ENCODE assay signal across 18 cellular contexts in the genomic region with DNA sequence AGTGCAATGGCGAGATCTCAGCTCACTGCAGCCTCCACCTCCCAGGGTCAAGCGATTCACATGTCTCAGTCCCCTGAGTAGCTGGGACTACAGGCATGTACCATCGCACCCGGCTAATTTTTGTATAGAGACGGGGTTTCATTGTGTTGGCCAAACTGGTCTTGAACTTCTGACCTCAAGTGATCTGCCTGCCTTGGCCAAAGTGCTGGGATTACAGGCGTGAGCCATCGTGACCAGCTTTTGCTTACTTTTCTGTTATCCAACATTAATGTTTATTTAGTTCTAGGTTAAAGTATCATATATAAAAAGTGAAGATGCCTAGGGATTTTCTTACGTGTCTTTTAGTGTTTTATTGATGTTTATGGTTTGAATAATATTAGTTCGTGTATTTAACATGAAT. TPM values are rescaled to one million over a fixed set of nuclear protein-coding genes. Genes with fewer than 3 reads are reported as not detected.
DNase-seq lines count a peak whose midpoint lies in the region; ATAC-seq and TF ChIP-seq lines count a peak whose summit lies in the region.
"Had no signal": no experiment of that assay in that cellular context is flagged by ENCODE, and none has a peak within 500 bp of the region (broad histone marks: within the 10 kb centered on the region; RNA-seq: fewer than 3 reads in every experiment).

No MANE protein-coding gene starts in this region.

- no peaks in the 10 kb centered on the region for H3K9me3 Mint-ChIP-seq in chondrocyte (ENCODE audit: low read depth)
- H3K9me3 Mint-ChIP-seq: H9 had no signal

- H3K79me2 ChIP-seq in smooth muscle cell (ENCODE audit: low read depth) = peaks cover 67% of the 10 kb centered on the region

- no peaks in the 10 kb centered on the region for H3K36me3 Mint-ChIP-seq in chondrocyte (ENCODE audit: low read depth)

- H3K27ac Mint-ChIP-seq in chondrocyte (ENCODE audit: unreplicated experiment) = peak overlapping the region; percentile 59
- H3K27ac Mint-ChIP-seq: H9 had no signal

- no peaks in the 10 kb centered on the region for H4K20me1 ChIP-seq in smooth muscle cell (ENCODE audit: low read depth)

- H3K4me3 Mint-ChIP-seq in chondrocyte (ENCODE audit: unreplicated experiment) = no peak overlapping the region
- H3K4me3 Mint-ChIP-seq: H9 had no signal

- no peak overlapping the region for H2AFZ ChIP-seq in smooth muscle cell (ENCODE audit: low read depth)

- H3K4me3 ChIP-seq in MG63 (no peak overlapping the region), liver (ENCODE audit: low read depth in 1 of 3, low read length in 3 of 3) (no peak overlapping the region), smooth muscle cell (no peak overlapping the region)
- H3K4me3 ChIP-seq: K562 had no signal

- no peak for ATAC-seq in HG02852 (IDR thresholded peaks at IDR 0.05; ENCODE audit: unreplicated experiment)
- ATAC-seq: K562, Panc1, Right ventricle myocardium inferior had no signal

- WGBS in liver = 46% methylated on average over 9 of the region's 9 CpGs
- 88% methylated on average over 9 of the region's 9 CpGs for WGBS in smooth muscle cell (ENCODE audit: low lambda C conversion rate)

- H3K9ac ChIP-seq in liver (ENCODE audit: low read depth in 1 of 2, low read length in 2 of 2) (no peak overlapping the region), smooth muscle cell (ENCODE audit: low read depth) (no peak overlapping the region)
- H3K9ac ChIP-seq: SK-N-SH had no signal

- H3K4me1 ChIP-seq in liver (ENCODE audit: control insufficient read depth in 4 of 4, insufficient read depth in 4 of 4, low read length in 3 of 4) (peaks cover 6 to 26% (median 13%) of the 10 kb centered on the region in 4 donors), smooth muscle cell (ENCODE audit: low read depth) (peaks cover 5% of the 10 kb centered on the region)

- H3K4me2 ChIP-seq in smooth muscle cell = no peak overlapping the region
- H3K4me2 ChIP-seq: SK-N-SH had no signal

- TF ChIP-seq RAD21 in liver (IDR thresholded peaks at IDR 0.05) = peak; percentile 12 to 20

- H3K27ac ChIP-seq in liver (ENCODE audit: low read depth in 1 of 2, low read length in 2 of 2) (no peak overlapping the region), smooth muscle cell (ENCODE audit: low read depth) (peak overlapping the region; percentile 91)

- H3K27me3 Mint-ChIP-seq in chondrocyte (ENCODE audit: low read depth) = no peaks in the 10 kb centered on the region

- TF ChIP-seq CTCF in chondrocyte (IDR thresholded peaks at IDR 0.05) = no peak
- TF ChIP-seq CTCF in liver (IDR thresholded peaks at IDR 0.05; ENCODE audit: low read depth, low read length, missing input control) = no peak
- no peak for TF ChIP-seq CTCF in smooth muscle cell (IDR thresholded peaks at IDR 0.05; ENCODE audit: borderline replicate concordance, insufficient read depth, poor library complexity, severe bottlenecking)

- peaks cover 14% of the 10 kb centered on the region for H3F3A ChIP-seq in smooth muscle cell (ENCODE audit: low read depth)

- peaks cover 42% of the 10 kb centered on the region for H3K4me1 Mint-ChIP-seq in chondrocyte (ENCODE audit: low read depth)
- H3K4me1 Mint-ChIP-seq: H9 had no signal

- H3K36me3 ChIP-seq in MG63 (peaks cover 4% of the 10 kb centered on the region; the same call in 1 of the 2 replicates), liver (ENCODE audit: control insufficient read depth in 4 of 4, insufficient read depth in 3 of 4, low read depth in 1 of 4, low read length in 3 of 4) (no peaks in the 10 kb centered on the region), smooth muscle cell (ENCODE audit: low read depth) (no peaks in the 10 kb centered on the region)

- H3K27me3 ChIP-seq in MG63 (no peaks in the 10 kb centered on the region), liver (ENCODE audit: control insufficient read depth in 4 of 4, insufficient read depth in 4 of 4, low read length in 3 of 4) (no peaks in the 10 kb centered on the region), smooth muscle cell (ENCODE audit: low read depth) (no peaks in the 10 kb centered on the region)

- DNase-seq in MG63 (peak; percentile 35), chondrocyte (ENCODE audit: low spot score) (no peak), smooth muscle cell (lab: John Stamatoyannopoulos, UW; ENCODE audit: unreplicated experiment) (no peak), NCI-H2029 (lab: John Stamatoyannopoulos, UW) (no peak)
- DNase-seq in activated CD4-positive, alpha-beta T cell treated with anti-CD3 and anti-CD28 coated beads, Interleukin-2, amount 50 U/mL, for 1 hour = no peak
- DNase-seq: ACHN, COR-L47, DMS153, H9, NCI-H1436, NCI-H2081, SK-N-SH had no signal

- H3K9me3 ChIP-seq in MG63 = no peaks in the 10 kb centered on the region
- H3K9me3 ChIP-seq in liver (ENCODE audit: control insufficient read depth in 4 of 4, low read length in 3 of 4) = no peaks in the 10 kb centered on the region
- no peaks in the 10 kb centered on the region for H3K9me3 ChIP-seq in smooth muscle cell (replicated peaks; ENCODE audit: low read depth)
- H3K9me3 ChIP-seq: SK-N-SH had no signal

TF ChIP-seq in liver, 16 proteins besides CTCF, POLR2A, EP300 and RAD21:
- peak; percentile 72 to 80 for TF ChIP-seq HNF4A (conservative IDR thresholded peaks at IDR 0.05)
- TF ChIP-seq GABPA (IDR thresholded peaks at IDR 0.05 in 1 of 2, conservative IDR thresholded peaks at IDR 0.05 in 1 of 2) = no peak
- TF ChIP-seq FOXA2 (IDR thresholded peaks at IDR 0.05) = peak; percentile 48
- peak in 1 of 2 donors; percentile 50 for TF ChIP-seq JUND (IDR thresholded peaks at IDR 0.05)
- TF ChIP-seq YY1 (IDR thresholded peaks at IDR 0.05) = no peak
- TF ChIP-seq, protein P1, sequence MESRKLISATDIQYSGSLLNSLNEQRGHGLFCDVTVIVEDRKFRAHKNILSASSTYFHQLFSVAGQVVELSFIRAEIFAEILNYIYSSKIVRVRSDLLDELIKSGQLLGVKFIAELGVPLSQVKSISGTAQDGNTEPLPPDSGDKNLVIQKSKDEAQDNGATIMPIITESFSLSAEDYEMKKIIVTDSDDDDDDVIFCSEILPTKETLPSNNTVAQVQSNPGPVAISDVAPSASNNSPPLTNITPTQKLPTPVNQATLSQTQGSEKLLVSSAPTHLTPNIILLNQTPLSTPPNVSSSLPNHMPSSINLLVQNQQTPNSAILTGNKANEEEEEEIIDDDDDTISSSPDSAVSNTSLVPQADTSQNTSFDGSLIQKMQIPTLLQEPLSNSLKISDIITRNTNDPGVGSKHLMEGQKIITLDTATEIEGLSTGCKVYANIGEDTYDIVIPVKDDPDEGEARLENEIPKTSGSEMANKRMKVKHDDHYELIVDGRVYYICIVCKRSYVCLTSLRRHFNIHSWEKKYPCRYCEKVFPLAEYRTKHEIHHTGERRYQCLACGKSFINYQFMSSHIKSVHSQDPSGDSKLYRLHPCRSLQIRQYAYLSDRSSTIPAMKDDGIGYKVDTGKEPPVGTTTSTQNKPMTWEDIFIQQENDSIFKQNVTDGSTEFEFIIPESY (IDR thresholded peaks at IDR 0.05) = no peak
- TF ChIP-seq SP1 (IDR thresholded peaks at IDR 0.05) = peak; percentile 45
- TF ChIP-seq, protein P2, sequence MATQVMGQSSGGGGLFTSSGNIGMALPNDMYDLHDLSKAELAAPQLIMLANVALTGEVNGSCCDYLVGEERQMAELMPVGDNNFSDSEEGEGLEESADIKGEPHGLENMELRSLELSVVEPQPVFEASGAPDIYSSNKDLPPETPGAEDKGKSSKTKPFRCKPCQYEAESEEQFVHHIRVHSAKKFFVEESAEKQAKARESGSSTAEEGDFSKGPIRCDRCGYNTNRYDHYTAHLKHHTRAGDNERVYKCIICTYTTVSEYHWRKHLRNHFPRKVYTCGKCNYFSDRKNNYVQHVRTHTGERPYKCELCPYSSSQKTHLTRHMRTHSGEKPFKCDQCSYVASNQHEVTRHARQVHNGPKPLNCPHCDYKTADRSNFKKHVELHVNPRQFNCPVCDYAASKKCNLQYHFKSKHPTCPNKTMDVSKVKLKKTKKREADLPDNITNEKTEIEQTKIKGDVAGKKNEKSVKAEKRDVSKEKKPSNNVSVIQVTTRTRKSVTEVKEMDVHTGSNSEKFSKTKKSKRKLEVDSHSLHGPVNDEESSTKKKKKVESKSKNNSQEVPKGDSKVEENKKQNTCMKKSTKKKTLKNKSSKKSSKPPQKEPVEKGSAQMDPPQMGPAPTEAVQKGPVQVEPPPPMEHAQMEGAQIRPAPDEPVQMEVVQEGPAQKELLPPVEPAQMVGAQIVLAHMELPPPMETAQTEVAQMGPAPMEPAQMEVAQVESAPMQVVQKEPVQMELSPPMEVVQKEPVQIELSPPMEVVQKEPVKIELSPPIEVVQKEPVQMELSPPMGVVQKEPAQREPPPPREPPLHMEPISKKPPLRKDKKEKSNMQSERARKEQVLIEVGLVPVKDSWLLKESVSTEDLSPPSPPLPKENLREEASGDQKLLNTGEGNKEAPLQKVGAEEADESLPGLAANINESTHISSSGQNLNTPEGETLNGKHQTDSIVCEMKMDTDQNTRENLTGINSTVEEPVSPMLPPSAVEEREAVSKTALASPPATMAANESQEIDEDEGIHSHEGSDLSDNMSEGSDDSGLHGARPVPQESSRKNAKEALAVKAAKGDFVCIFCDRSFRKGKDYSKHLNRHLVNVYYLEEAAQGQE (IDR thresholded peaks at IDR 0.05) = peak; percentile 19
- no peak for TF ChIP-seq TAF1 (conservative IDR thresholded peaks at IDR 0.05)
- TF ChIP-seq, protein P3, sequence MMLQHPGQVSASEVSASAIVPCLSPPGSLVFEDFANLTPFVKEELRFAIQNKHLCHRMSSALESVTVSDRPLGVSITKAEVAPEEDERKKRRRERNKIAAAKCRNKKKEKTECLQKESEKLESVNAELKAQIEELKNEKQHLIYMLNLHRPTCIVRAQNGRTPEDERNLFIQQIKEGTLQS (IDR thresholded peaks at IDR 0.05) = no peak
- TF ChIP-seq FOXA1 (IDR thresholded peaks at IDR 0.05) = no peak
- no peak for TF ChIP-seq NR2F2 (IDR thresholded peaks at IDR 0.05)
- TF ChIP-seq, protein P4, sequence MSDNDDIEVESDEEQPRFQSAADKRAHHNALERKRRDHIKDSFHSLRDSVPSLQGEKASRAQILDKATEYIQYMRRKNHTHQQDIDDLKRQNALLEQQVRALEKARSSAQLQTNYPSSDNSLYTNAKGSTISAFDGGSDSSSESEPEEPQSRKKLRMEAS (IDR thresholded peaks at IDR 0.05) = no peak
- peak; percentile 86 to 90 for TF ChIP-seq RXRA (IDR thresholded peaks at IDR 0.05)
- TF ChIP-seq HNF4G (IDR thresholded peaks at IDR 0.05) = peak; percentile 36
- no peak for TF ChIP-seq EGR1 (IDR thresholded peaks at IDR 0.05; ENCODE audit: low read depth in 2 of 2)
TF ChIP-seq in liver: peak in this region for 7.

RNA-seq across cellular contexts. Expression of a gene that starts 28.9 kb away (rescaled TPM):
- total RNA-seq in MG63 (2014; rRNA removed; shearing (Covaris generic); ENCODE audit: low replicate concordance) = 533 and 548 TPM in 2 replicates
- total RNA-seq in chondrocyte (142 to 163 TPM (median 150 TPM) in 3 replicates), liver (100 to 1,000 TPM in 1 of 2 donors, 10 to 100 TPM in 1; 79.4 to 145 TPM), smooth muscle cell (236 and 280 TPM in 2 replicates)
- polyA plus RNA-seq in liver (10 to 100 TPM; 43.6 to 81.8 TPM), smooth muscle cell (151 and 171 TPM in 2 replicates)

RNA-seq across cellular contexts. Expression of a gene that starts 54.3 kb away (rescaled TPM):
- total RNA-seq in MG63 (2014; rRNA removed; shearing (Covaris generic); ENCODE audit: low replicate concordance) = not detected in 2 replicates
- not detected in 3 replicates for total RNA-seq in chondrocyte
- not detected for total RNA-seq in liver
- polyA plus RNA-seq in liver = not detected
- total RNA-seq in smooth muscle cell = not detected in 2 replicates
- not detected in 2 replicates for polyA plus RNA-seq in smooth muscle cell
- total RNA-seq: H9, K562, NCI-H460 had no signal
- polyA plus RNA-seq: SK-N-SH had no signal
